10 cellular contexts compared by ENCODE assay signal in the genomic region with DNA sequence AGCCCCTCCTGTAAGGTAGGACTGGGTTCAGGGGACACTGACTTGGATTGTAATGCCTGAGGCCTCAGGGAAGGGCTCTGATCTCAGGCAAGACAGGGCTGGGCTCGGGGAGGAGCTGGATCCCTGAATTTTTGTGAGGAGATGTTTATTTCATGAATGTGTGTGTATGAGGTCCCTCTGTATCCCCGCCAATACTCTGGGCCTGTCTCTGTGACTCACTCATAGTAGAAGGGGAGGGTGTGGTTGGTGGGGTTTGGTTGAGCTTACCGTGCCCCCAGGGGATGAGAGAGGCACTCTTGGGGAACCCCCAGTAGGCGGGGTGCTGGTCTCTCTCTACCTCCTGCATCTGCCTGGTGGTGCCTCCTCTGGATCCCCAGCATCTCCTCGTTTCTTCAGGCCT. TPM values are rescaled to one million over a fixed set of nuclear protein-coding genes. Genes with fewer than 3 reads are reported as not detected.
DNase-seq lines count a peak whose midpoint lies in the region; ATAC-seq lines count a peak whose summit lies in the region.
"Had no signal": no experiment of that assay in that cellular context is flagged by ENCODE, and none has a peak within 500 bp of the region (broad histone marks: within the 10 kb centered on the region; RNA-seq: fewer than 3 reads in every experiment).

No MANE protein-coding gene starts in this region.

- H3K9me3 ChIP-seq in HAP-1 = no peaks in the 10 kb centered on the region

- no peaks in the 10 kb centered on the region for H3K36me3 ChIP-seq in HAP-1 (replicated peaks)

- H3K27me3 ChIP-seq in HAP-1 (ENCODE audit: low read depth) = no peaks in the 10 kb centered on the region

- DNase-seq in AG08396 (ENCODE audit: low spot score) = peak; percentile 30
- no peak for DNase-seq in KBM-7
- no peak for DNase-seq in stimulated activated CD4-positive, alpha-beta T cell treated with anti-CD3 and anti-CD28 coated beads, Interleukin-1b, Interleukin-23, amount 100 ng/mL, for 48 hours
- DNase-seq in HAP-1 (ENCODE audit: low spot score in 2 of 2) = no peak
- DNase-seq in COR-L47 (lab: John Stamatoyannopoulos, UW) = no peak
- DNase-seq: NCI-H2171, SIG-M5 had no signal

- in situ Hi-C loops in KBM-7 (cut with MboI; ENCODE audit: low pct_unique_long_range_greater_than_20kb, low sequenced_read_pairs) (no loop called here), HAP-1 (cut with MboI; ENCODE audit: low sequenced_read_pairs) (loop anchor here (25.0 kb wide), 1 partner anchor 878 kb away; the partner anchor contains the start of gene EIF1B)

- ATAC-seq in GM19351 (IDR thresholded peaks at IDR 0.05; ENCODE audit: unreplicated experiment) = peak; percentile 75
- peak; percentile 82 for ATAC-seq in HG03354 (IDR thresholded peaks at IDR 0.05; ENCODE audit: poor library complexity, severe bottlenecking, unreplicated experiment)
- peak; percentile 42 for ATAC-seq in esophagus mucosa

- no peak overlapping the region for H3K4me3 ChIP-seq in HAP-1

- no peaks in the 10 kb centered on the region for H3K4me1 ChIP-seq in HAP-1

RNA-seq across cellular contexts. Expression of gene RPSA, which starts 28.1 kb away (rescaled TPM):
- 1,385 TPM for total RNA-seq in esophagus mucosa

RNA-seq across cellular contexts. Expression of gene MOBP, which starts 32.9 kb away (rescaled TPM):
- not detected for total RNA-seq in esophagus mucosa

RNA-seq across cellular contexts. Expression of gene SLC25A38, which starts 51.4 kb away (rescaled TPM):
- 8.6 TPM for total RNA-seq in esophagus mucosa
